33 cellular contexts compared by ENCODE assay signal in the genomic region with DNA sequence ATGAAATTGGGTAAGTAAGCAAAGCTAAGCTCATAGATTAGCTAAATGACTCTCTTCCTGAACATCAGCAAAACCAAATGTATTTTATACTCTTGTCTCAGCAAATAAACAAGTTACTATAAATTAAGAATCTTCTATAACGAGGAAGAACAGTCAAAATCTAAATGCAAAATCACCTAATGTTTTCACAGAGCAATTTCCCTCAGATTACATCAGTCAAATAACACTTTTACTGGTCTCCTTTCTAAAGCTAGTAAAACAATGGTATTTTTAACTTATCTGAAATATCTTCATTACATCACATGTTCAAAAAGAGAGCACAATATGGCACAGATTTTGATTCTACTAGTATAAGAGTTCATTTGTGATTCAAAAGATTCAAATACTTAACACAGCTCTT. TPM values are rescaled to one million over a fixed set of nuclear protein-coding genes. Genes with fewer than 3 reads are reported as not detected.
"Had no signal": no experiment of that assay in that cellular context is flagged by ENCODE, and none has a peak within 500 bp of the region (broad histone marks: within the 10 kb centered on the region; RNA-seq: fewer than 3 reads in every experiment).

No MANE protein-coding gene starts in this region.

- H3K9me3 Mint-ChIP-seq: activated CD4-positive, alpha-beta memory T cell treated with anti-CD3 and anti-CD28 coated beads, Interleukin-2, amount 10 ng/mL, durations not matched to agents 7 days and 5 days; activated naive CD4-positive, alpha-beta T cell treated with anti-CD3 and anti-CD28 coated beads, Interleukin-2, amount 10 ng/mL, durations not matched to agents 7 days and 5 days; activated naive CD8-positive, alpha-beta T cell treated with anti-CD3 and anti-CD28 coated beads, Interleukin-2, amount 50 U/mL, for 24 hours had no signal

- H3K9ac ChIP-seq: KMS-11 had no signal

- H3K4me1 Mint-ChIP-seq: activated CD4-positive, alpha-beta memory T cell treated with anti-CD3 and anti-CD28 coated beads, Interleukin-2, amount 10 ng/mL, durations not matched to agents 7 days and 5 days; activated CD8-positive, alpha-beta memory T cell treated with anti-CD3 and anti-CD28 coated beads, Interleukin-2, amount 10 ng/mL, durations not matched to agents 7 days and 5 days; activated naive CD4-positive, alpha-beta T cell treated with anti-CD3 and anti-CD28 coated beads, Interleukin-2, amount 10 ng/mL, durations not matched to agents 7 days and 5 days had no signal

- H3K36me3 ChIP-seq: breast epithelium, SJCRH30, WERI-Rb-1 had no signal

- H3K27ac ChIP-seq: ascending aorta, breast epithelium, KMS-11, SJCRH30, WERI-Rb-1 had no signal

- H3K27me3 ChIP-seq: ascending aorta, breast epithelium, SJCRH30 had no signal

- H3K9me3 ChIP-seq: ascending aorta, breast epithelium, SJCRH30 had no signal

- H3K27me3 Mint-ChIP-seq: activated CD4-positive, alpha-beta memory T cell treated with anti-CD3 and anti-CD28 coated beads, Interleukin-2, amount 10 ng/mL, durations not matched to agents 7 days and 5 days; activated CD8-positive, alpha-beta memory T cell treated with anti-CD3 and anti-CD28 coated beads, Interleukin-2, amount 10 ng/mL, durations not matched to agents 7 days and 5 days; activated naive CD4-positive, alpha-beta T cell treated with anti-CD3 and anti-CD28 coated beads, Interleukin-2, amount 10 ng/mL, durations not matched to agents 7 days and 5 days; activated naive CD8-positive, alpha-beta T cell; activated naive CD8-positive, alpha-beta T cell treated with anti-CD3 and anti-CD28 coated beads, Interleukin-2, amount 50 U/mL, for 24 hours had no signal

- H3K27ac Mint-ChIP-seq: activated CD4-positive, alpha-beta memory T cell treated with anti-CD3 and anti-CD28 coated beads, Interleukin-2, amount 10 ng/mL, durations not matched to agents 7 days and 5 days; activated CD8-positive, alpha-beta memory T cell treated with anti-CD3 and anti-CD28 coated beads, Interleukin-2, amount 10 ng/mL, durations not matched to agents 7 days and 5 days; activated naive CD4-positive, alpha-beta T cell treated with anti-CD3 and anti-CD28 coated beads, Interleukin-2, amount 10 ng/mL, durations not matched to agents 7 days and 5 days; activated naive CD8-positive, alpha-beta T cell; activated naive CD8-positive, alpha-beta T cell treated with anti-CD3 and anti-CD28 coated beads, Interleukin-2, amount 50 U/mL, for 24 hours had no signal

- ATAC-seq: activated CD8-positive, alpha-beta memory T cell treated with anti-CD3 and anti-CD28 coated beads, Interleukin-2, amount 10 ng/mL, durations not matched to agents 7 days and 5 days; activated naive CD8-positive, alpha-beta T cell treated with anti-CD3 and anti-CD28 coated beads, Interleukin-2, amount 50 U/mL, for 24 hours; Panc1 had no signal

- H3K4me1 ChIP-seq: ascending aorta, breast epithelium, SJCRH30 had no signal

- H3K4me3 Mint-ChIP-seq: activated CD4-positive, alpha-beta memory T cell treated with anti-CD3 and anti-CD28 coated beads, Interleukin-2, amount 10 ng/mL, durations not matched to agents 7 days and 5 days; activated CD8-positive, alpha-beta memory T cell treated with anti-CD3 and anti-CD28 coated beads, Interleukin-2, amount 10 ng/mL, durations not matched to agents 7 days and 5 days; activated naive CD4-positive, alpha-beta T cell treated with anti-CD3 and anti-CD28 coated beads, Interleukin-2, amount 10 ng/mL, durations not matched to agents 7 days and 5 days; activated naive CD8-positive, alpha-beta T cell; activated naive CD8-positive, alpha-beta T cell treated with anti-CD3 and anti-CD28 coated beads, Interleukin-2, amount 50 U/mL, for 24 hours had no signal

- DNase-seq: activated CD4-positive, alpha-beta memory T cell treated with anti-CD3 and anti-CD28 coated beads, Interleukin-2, amount 10 ng/mL, durations not matched to agents 7 days and 5 days; activated CD4-positive, alpha-beta T cell treated with anti-CD3 and anti-CD28 coated beads for 1 hour; activated CD4-positive, alpha-beta T cell treated with anti-CD3 and anti-CD28 coated beads for 48 hours; activated CD4-positive, CD25-positive, alpha-beta regulatory T cell; activated CD8-positive, alpha-beta memory T cell treated with anti-CD3 and anti-CD28 coated beads for 24 hours; activated CD8-positive, alpha-beta memory T cell treated with anti-CD3 and anti-CD28 coated beads, Interleukin-2, amount 10 ng/mL, durations not matched to agents 7 days and 5 days; activated CD8-positive, alpha-beta memory T cell treated with anti-CD3 and anti-CD28 coated beads, Interleukin-2, amount 50 U/mL, for 48 hours; activated effector memory CD4-positive, alpha-beta T cell treated with Interleukin-2 at 50 U/mL for 16 hours; activated naive CD4-positive, alpha-beta T cell treated with anti-CD3 and anti-CD28 coated beads, Interleukin-2, amount 10 ng/mL, durations not matched to agents 7 days and 5 days; activated naive CD8-positive, alpha-beta T cell treated with anti-CD3 and anti-CD28 coated beads, Interleukin-2, amount 50 U/mL, for 24 hours; activated T-cell treated with anti-CD3 and anti-CD28 coated beads, Interleukin-2, amount 50 U/mL, for 48 hours; amniotic stem cell; MM.1S; MV-4-11; NCI-H1092; NCI-H1436 treated with DMSO at 0.1 percent for 48 hours; NCI-H1694 treated with DMSO at 0.1 percent for 48 hours; NCI-H2029; NCI-H345; NCI-H524 treated with DMSO at 0.1 percent for 48 hours; SHP77; SJCRH30; T1000; WERI-Rb-1 had no signal

- H3K4me3 ChIP-seq: ascending aorta, breast epithelium, SJCRH30 had no signal

RNA-seq across cellular contexts. Expression of a gene that starts 16.5 kb away (rescaled TPM):
- total RNA-seq: activated CD4-positive, alpha-beta memory T cell treated with anti-CD3 and anti-CD28 coated beads, Interleukin-2, amount 10 ng/mL, durations not matched to agents 7 days and 5 days; activated CD8-positive, alpha-beta memory T cell treated with anti-CD3 and anti-CD28 coated beads, Interleukin-2, amount 10 ng/mL, durations not matched to agents 7 days and 5 days; ascending aorta; breast epithelium; LHCN-M2; RPMI7951; SJCRH30; T-helper 1 cell treated with Interleukin-12 subunit alpha and Interleukin-12 subunit beta and Interleukin-4 antibody, amounts not matched to agents 30 ng/mL and 1 ng/mL, for 36 hours; T-helper 2 cell treated with Interferon-gamma antibody and Interleukin-4, amounts not matched to agents 100 ng/mL and 5 ng/mL, for 36 hours had no signal
